8 cellular contexts compared by ENCODE assay signal in genomic region chr10:100510533-100511308, GRCh38. TPM values are rescaled to one million over a fixed set of nuclear protein-coding genes. Genes with fewer than 3 reads are reported as not detected.
DNase-seq lines count a peak whose midpoint lies in the region; ATAC-seq, FAIRE-seq and TF ChIP-seq lines count a peak whose summit lies in the region.
"Had no signal": no experiment of that assay in that cellular context is flagged by ENCODE, and none has a peak within 500 bp of the region (broad histone marks: within the 10 kb centered on the region; RNA-seq: fewer than 3 reads in every experiment).

No MANE protein-coding gene starts in this region.

- H3K9me3 Mint-ChIP-seq in activated CD4-positive, alpha-beta T cell treated with anti-CD3 and anti-CD28 coated beads for 36 hours (ENCODE audit: low read depth), result no peaks in the 10 kb centered on the region
- H3K9me3 Mint-ChIP-seq in stimulated activated effector memory CD8-positive, alpha-beta T cell treated with anti-CD3 and anti-CD28 coated beads, Interleukin-12 subunit alpha, Interleukin-12 subunit beta, amount 100 ng/mL, for 72 hours, result no peaks in the 10 kb centered on the region

- no peak overlapping the region for H3K27ac ChIP-seq in substantia nigra (ENCODE audit: low read depth, low read length, poor library complexity, severe bottlenecking)
- H3K27ac ChIP-seq: sigmoid colon had no signal

- H3K4me1 Mint-ChIP-seq in activated CD4-positive, alpha-beta T cell treated with anti-CD3 and anti-CD28 coated beads for 36 hours, result peaks cover 69% of the 10 kb centered on the region
- peaks cover 68% of the 10 kb centered on the region for H3K4me1 Mint-ChIP-seq in stimulated activated effector memory CD8-positive, alpha-beta T cell treated with anti-CD3 and anti-CD28 coated beads, Interleukin-12 subunit alpha, Interleukin-12 subunit beta, amount 100 ng/mL, for 72 hours

- H3K36me3 Mint-ChIP-seq in activated CD4-positive, alpha-beta T cell treated with anti-CD3 and anti-CD28 coated beads for 36 hours (ENCODE audit: low read depth), result peaks cover 35% of the 10 kb centered on the region
- H3K36me3 Mint-ChIP-seq in stimulated activated effector memory CD8-positive, alpha-beta T cell treated with anti-CD3 and anti-CD28 coated beads, Interleukin-12 subunit alpha, Interleukin-12 subunit beta, amount 100 ng/mL, for 72 hours, result peaks cover 35% of the 10 kb centered on the region

- intact Hi-C loops in activated CD4-positive, alpha-beta T cell treated with anti-CD3 and anti-CD28 coated beads for 36 hours (cut with DNase I, micrococcal nuclease), result loop anchor here (1.0 to 2.0 kb wide), 4 partner anchors 18 to 164 kb away; partner anchors contain the start of genes HIF1AN (in 1 of the 2), NDUFB8 (in 1 of the 2) and SCD (in 1 of the 2)

- no peaks in the 10 kb centered on the region for H3K27me3 ChIP-seq in bronchial epithelial cell (ENCODE audit: control insufficient read depth, insufficient read depth, low read length)
- H3K27me3 ChIP-seq: sigmoid colon had no signal

- CTCF ChIA-PET in activated CD4-positive, alpha-beta T cell treated with anti-CD3 and anti-CD28 coated beads for 36 hours (lab: Charles Lee), result interaction anchor here (0.6 to 10.4 kb wide), 22 partner anchors 7 to 367 kb away, joined by 3 to 131 read pairs (median 4); partner anchors contain the start of genes HIF1AN and SCD

- peak; percentile 74 for ATAC-seq in activated CD4-positive, alpha-beta T cell treated with anti-CD3 and anti-CD28 coated beads for 36 hours
- ATAC-seq in stimulated activated effector memory CD8-positive, alpha-beta T cell treated with anti-CD3 and anti-CD28 coated beads, Interleukin-12 subunit alpha, Interleukin-12 subunit beta, amount 100 ng/mL, for 72 hours, result peak; percentile 88

- no peak overlapping the region for H3K4me3 ChIP-seq in bronchial epithelial cell (ENCODE audit: low read depth, low read length)
- H3K4me3 ChIP-seq: sigmoid colon had no signal

- H3K27me3 Mint-ChIP-seq in activated CD4-positive, alpha-beta T cell treated with anti-CD3 and anti-CD28 coated beads for 36 hours, result no peaks in the 10 kb centered on the region

- POLR2A ChIA-PET in activated CD4-positive, alpha-beta T cell treated with anti-CD3 and anti-CD28 coated beads for 36 hours (lab: Charles Lee), result interaction anchor here (0.6 to 1.3 kb wide), 5 partner anchors 18 to 164 kb away, joined by 3 to 6 read pairs (median 5); partner anchors contain the start of gene SCD

- H3K4me3 Mint-ChIP-seq in activated CD4-positive, alpha-beta T cell treated with anti-CD3 and anti-CD28 coated beads for 36 hours, result peak overlapping the region; percentile 4
- H3K4me3 Mint-ChIP-seq in stimulated activated effector memory CD8-positive, alpha-beta T cell treated with anti-CD3 and anti-CD28 coated beads, Interleukin-12 subunit alpha, Interleukin-12 subunit beta, amount 100 ng/mL, for 72 hours, result peak overlapping the region; percentile 57

- no peak for TF ChIP-seq CTCF in bronchial epithelial cell (IDR thresholded peaks at IDR 0.05; ENCODE audit: insufficient read depth, low read length, severe bottlenecking)

- H3K27ac Mint-ChIP-seq in activated CD4-positive, alpha-beta T cell treated with anti-CD3 and anti-CD28 coated beads for 36 hours, result peak overlapping the region; percentile 86
- H3K27ac Mint-ChIP-seq in stimulated activated effector memory CD8-positive, alpha-beta T cell treated with anti-CD3 and anti-CD28 coated beads, Interleukin-12 subunit alpha, Interleukin-12 subunit beta, amount 100 ng/mL, for 72 hours, result peak overlapping the region; percentile 91

- FAIRE-seq in bronchial epithelial cell (lab: Jason Lieb, UNC), result peak; percentile 83

- DNase-seq in Kasumi-1 (lab: John Stamatoyannopoulos, UW), result peak; percentile 57 to 75
- peak; percentile 85 for DNase-seq in activated CD4-positive, alpha-beta T cell treated with anti-CD3 and anti-CD28 coated beads for 36 hours
- DNase-seq in bronchial epithelial cell (ENCODE audit: low read depth), result peak; percentile 55
- peak; percentile 30 to 80 for DNase-seq in stimulated activated effector memory CD8-positive, alpha-beta T cell treated with anti-CD3 and anti-CD28 coated beads, Interleukin-12 subunit alpha, Interleukin-12 subunit beta, amount 100 ng/mL, for 72 hours (ENCODE audit: low spot score in 2 of 2)
- no peak for DNase-seq in glomerular visceral epithelial cell (ENCODE audit: extremely low spot score)
- no peak for DNase-seq in substantia nigra (lab: John Stamatoyannopoulos, UW)
- DNase-seq in SHP77 treated with DMSO at 0.1 percent for 48 hours (lab: John Stamatoyannopoulos, UW), result no peak
- DNase-seq: sigmoid colon had no signal

- peaks cover 1% of the 10 kb centered on the region for H3K36me3 ChIP-seq in bronchial epithelial cell (ENCODE audit: control insufficient read depth, insufficient read depth, low read length)

RNA-seq across cellular contexts. Expression of gene SEC31B, which starts 8.9 kb away (rescaled TPM):
- total RNA-seq in activated CD4-positive, alpha-beta T cell treated with anti-CD3 and anti-CD28 coated beads for 36 hours, result 10 to 100 TPM; 36.0 to 36.7 TPM
- 1.6 and 1.7 TPM in 2 replicates for total RNA-seq in bronchial epithelial cell

RNA-seq across cellular contexts. Expression of gene NDUFB8, which starts 18.9 kb away (rescaled TPM):
- total RNA-seq in activated CD4-positive, alpha-beta T cell treated with anti-CD3 and anti-CD28 coated beads for 36 hours, result 100 to 1,000 TPM; 291 to 375 TPM
- total RNA-seq in bronchial epithelial cell, result 134 and 284 TPM in 2 replicates

RNA-seq across cellular contexts. Expression of gene HIF1AN, which starts 25.0 kb away (rescaled TPM):
- total RNA-seq in activated CD4-positive, alpha-beta T cell treated with anti-CD3 and anti-CD28 coated beads for 36 hours, result 10 to 100 TPM; 45.9 to 50.8 TPM
- total RNA-seq in bronchial epithelial cell, result 9.0 and 10.8 TPM in 2 replicates

RNA-seq across cellular contexts. Expression of gene WNT8B, which starts 47.9 kb away (rescaled TPM):
- total RNA-seq in activated CD4-positive, alpha-beta T cell treated with anti-CD3 and anti-CD28 coated beads for 36 hours, result under 1 TPM; 0.40 to 0.43 TPM
- not detected in 2 replicates for total RNA-seq in bronchial epithelial cell
- total RNA-seq: sigmoid colon had no signal

Comparison
In these comparisons a context has a peak if more than half of its experiments do, and no peak if none do; other contexts are left out.
1. DNase-seq: peak in Kasumi-1 (2 of 2), activated CD4-positive, alpha-beta T cell treated with anti-CD3 and anti-CD28 coated beads for 36 hours (single experiment), bronchial epithelial cell (single experiment) and stimulated activated effector memory CD8-positive, alpha-beta T cell treated with anti-CD3 and anti-CD28 coated beads, Interleukin-12 subunit alpha, Interleukin-12 subunit beta, amount 100 ng/mL, for 72 hours (2 of 2); none in glomerular visceral epithelial cell (single experiment), substantia nigra (0 of 49) and SHP77 treated with DMSO at 0.1 percent for 48 hours (single experiment).
2. RNA of gene SEC31B, which starts 8.9 kb away (total RNA-seq): 36.0 to 36.7 TPM in activated CD4-positive, alpha-beta T cell treated with anti-CD3 and anti-CD28 coated beads for 36 hours; 1.6 to 1.7 TPM in bronchial epithelial cell; every median in the first group is over 10 times any median in the second.